8 cellular contexts compared by ENCODE assay signal in genomic region chr14:99430491-99430890, GRCh38. TPM values are rescaled to one million over a fixed set of nuclear protein-coding genes. Genes with fewer than 3 reads are reported as not detected.
A peak's percentile ranks its signal among the peaks of the same experiment; 100 is the strongest.
DNase-seq lines count a peak whose midpoint lies in the region; ATAC-seq and TF ChIP-seq lines count a peak whose summit lies in the region.

No MANE protein-coding gene starts in this region.

- intact Hi-C loops in tibial artery (cut with DNase I; ENCODE audit: low total_unique reads) = no loop called here

- ATAC-seq in GM21367 (IDR thresholded peaks at IDR 0.05; ENCODE audit: unreplicated experiment) = peak; percentile 53
- 0 out of 3 replicates have a peak, but pooled peaks have one; percentile 42 for ATAC-seq in RWPE2 (ENCODE audit: low read depth)
- ATAC-seq in thoracic aorta (ENCODE audit: insufficient number of reproducible peaks, low FRiP score, low read depth) = no peak

- H3K27ac ChIP-seq in RWPE2 (ENCODE audit: poor library complexity, severe bottlenecking) (no peak overlapping the region), thoracic aorta (peak overlapping the region in 1 of 2 donors; percentile 53), substantia nigra (ENCODE audit: low read depth, low read length, poor library complexity, severe bottlenecking) (no peak overlapping the region), tibial artery (no peak overlapping the region)

- H3K4me3 ChIP-seq in RWPE2 (ENCODE audit: severe bottlenecking) (no peak overlapping the region), foreskin fibroblast (ENCODE audit: low read depth in 1 of 2, low read length in 2 of 2) (no peak overlapping the region), thoracic aorta (no peak overlapping the region), tibial artery (no peak overlapping the region)

- no peaks in the 10 kb centered on the region for H3K9me3 ChIP-seq in RWPE2 (ENCODE audit: severe bottlenecking)
- no peaks in the 10 kb centered on the region for H3K9me3 ChIP-seq in thoracic aorta
- H3K9me3 ChIP-seq in tibial artery = no peaks in the 10 kb centered on the region

- no peaks in the 10 kb centered on the region for H3K27me3 ChIP-seq in RWPE2 (ENCODE audit: insufficient read depth, poor library complexity, severe bottlenecking)
- no peaks in the 10 kb centered on the region for H3K27me3 ChIP-seq in thoracic aorta (replicated peaks; ENCODE audit: insufficient read depth)
- no peaks in the 10 kb centered on the region for H3K27me3 ChIP-seq in tibial artery

- peaks cover 33% of the 10 kb centered on the region for H3K36me3 ChIP-seq in RWPE2 (ENCODE audit: low read depth)
- no peaks in the 10 kb centered on the region for H3K36me3 ChIP-seq in thoracic aorta
- H3K36me3 ChIP-seq in tibial artery = peaks cover 6 to 28% (median 20%) of the 10 kb centered on the region in 3 donors

- peak; percentile 27 for TF ChIP-seq CTCF in RWPE2 (IDR thresholded peaks at IDR 0.05; ENCODE audit: poor library complexity, severe bottlenecking)
- peak; percentile 18 for TF ChIP-seq CTCF in foreskin fibroblast (IDR thresholded peaks at IDR 0.05; ENCODE audit: low read depth, low read length)
- peak; percentile 10 for TF ChIP-seq CTCF in thoracic aorta (IDR thresholded peaks at IDR 0.05)
- TF ChIP-seq CTCF in tibial artery (IDR thresholded peaks at IDR 0.05) = no peak

- DNase-seq in COLO829 (ENCODE audit: low spot score) = peak; percentile 12
- no peak for DNase-seq in RWPE2 (ENCODE audit: low spot score)
- DNase-seq in foreskin fibroblast = no peak
- no peak for DNase-seq in thoracic aorta (ENCODE audit: low spot score)
- DNase-seq in substantia nigra (lab: John Stamatoyannopoulos, UW) = no peak
- no peak for DNase-seq in tibial artery
- DNase-seq in NCI-H187 (lab: John Stamatoyannopoulos, UW) = no peak

- no peaks in the 10 kb centered on the region for H3K4me1 ChIP-seq in RWPE2 (ENCODE audit: insufficient read depth, poor library complexity, severe bottlenecking)
- H3K4me1 ChIP-seq in thoracic aorta (ENCODE audit: control insufficient read depth in 1 of 2, low read depth in 2 of 2) = peaks cover 4 to 17% of the 10 kb centered on the region in 2 donors
- H3K4me1 ChIP-seq in tibial artery = peaks cover 0 to 15% (median 5%) of the 10 kb centered on the region in 4 donors

RNA-seq across cellular contexts. Expression of gene SETD3, which starts 50.2 kb away (rescaled TPM):
- total RNA-seq in thoracic aorta = 10 to 100 TPM; 70.8 to 76.8 TPM

RNA-seq across cellular contexts. Expression of gene CCNK, which starts 50.7 kb away (rescaled TPM):
- 10 to 100 TPM; 22.6 to 42.2 TPM for total RNA-seq in thoracic aorta

Comparison
In these comparisons a context has a peak if more than half of its experiments do, and no peak if none do; other contexts are left out.
1. CTCF ChIP-seq: peak in RWPE2 (single experiment), foreskin fibroblast (single experiment) and thoracic aorta (single experiment); none in tibial artery (0 of 2).